ENCODE assay signal across 8 cellular contexts in genomic region chr1:19918057-19918456, GRCh38. TPM values are rescaled to one million over a fixed set of nuclear protein-coding genes. Genes with fewer than 3 reads are reported as not detected.
A peak's percentile ranks its signal among the peaks of the same experiment; 100 is the strongest.
DNase-seq lines count a peak whose midpoint lies in the region; ATAC-seq and TF ChIP-seq lines count a peak whose summit lies in the region.

No MANE protein-coding gene starts in this region.

- DNase-seq in DND-41 (peak; percentile 76), SJCRH30 (peak; percentile 81 to 92), ovary (peak; percentile 84 to 95 (median 91)), tibial artery (peak; percentile 80 to 85)
- DNase-seq in activated effector memory CD4-positive, alpha-beta T cell treated with anti-CD3 and anti-CD28 coated beads, Interleukin-2, amount 50 U/mL, for 16 hours = peak; percentile 91

- no peak overlapping the region for H3K4me2 ChIP-seq in DND-41 (ENCODE audit: insufficient read depth, low read length)
- H3K4me2 ChIP-seq in Loucy (ENCODE audit: low read depth, low read length, poor library complexity, severe bottlenecking) = no peak overlapping the region

- no peaks in the 10 kb centered on the region for H3F3A ChIP-seq in Loucy (ENCODE audit: low read depth)

- H3K79me2 ChIP-seq in DND-41 (ENCODE audit: insufficient read depth, low read length) (no peaks in the 10 kb centered on the region), Loucy (ENCODE audit: insufficient read depth, low read length) (no peaks in the 10 kb centered on the region)

- TF ChIP-seq POLR2A in gastroesophageal sphincter (IDR thresholded peaks at IDR 0.05) (no peak), ovary (IDR thresholded peaks at IDR 0.05) (no peak)

- intact Hi-C loops in ovary (cut with DNase I) = loop anchor here (1.0 to 10.0 kb wide), 5 partner anchors 234 to 577 kb away; no protein-coding TSS in a partner anchor
- intact Hi-C loops in tibial artery (cut with DNase I; ENCODE audit: low total_unique reads) = loop anchor here (5.0 kb wide), 1 partner anchor 574 kb away; no protein-coding TSS in a partner anchor

- TF ChIP-seq CTCF in DND-41 (IDR thresholded peaks at IDR 0.05; ENCODE audit: borderline replicate concordance, extremely low read depth, low read length, poor library complexity, severe bottlenecking) (peak; percentile 92), Loucy (conservative IDR thresholded peaks at IDR 0.05; ENCODE audit: low read length) (peak; percentile 95), gastroesophageal sphincter (IDR thresholded peaks at IDR 0.05) (peak in 3 of 4 experiments; percentile 83 to 91 (median 89)), ovary (IDR thresholded peaks at IDR 0.05) (peak; percentile 86 to 96 (median 95)), tibial artery (IDR thresholded peaks at IDR 0.05) (peak; percentile 79 to 91)

- H3K9ac ChIP-seq in DND-41 (ENCODE audit: low read depth, low read length) (no peak overlapping the region), Loucy (ENCODE audit: low read depth, low read length, poor library complexity, severe bottlenecking) (no peak overlapping the region)

- H3K36me3 ChIP-seq in DND-41 (ENCODE audit: insufficient read depth, low read length) (peaks cover 23% of the 10 kb centered on the region), Loucy (ENCODE audit: insufficient read depth, low read length) (peaks cover 22% of the 10 kb centered on the region; the same call in 1 of the 2 replicates), SJCRH30 (peaks cover 15% of the 10 kb centered on the region), gastroesophageal sphincter (peaks cover 0 to 21% of the 10 kb centered on the region in 2 donors), ovary (no peaks in the 10 kb centered on the region), tibial artery (peaks cover 14 to 24% (median 17%) of the 10 kb centered on the region in 3 donors)

- no peaks in the 10 kb centered on the region for H4K20me1 ChIP-seq in DND-41 (ENCODE audit: insufficient read depth, low read length)
- H4K20me1 ChIP-seq in Loucy (ENCODE audit: insufficient read depth, low read length, poor library complexity, severe bottlenecking) = no peaks in the 10 kb centered on the region

- H3K4me3 ChIP-seq in DND-41 (ENCODE audit: low read depth in 1 of 2, low read length in 2 of 2) (no peak overlapping the region), Loucy (ENCODE audit: low read length, poor library complexity, severe bottlenecking) (no peak overlapping the region), SJCRH30 (no peak overlapping the region), gastroesophageal sphincter (no peak overlapping the region), ovary (no peak overlapping the region), tibial artery (no peak overlapping the region)

- H3K9me3 ChIP-seq in DND-41 (ENCODE audit: insufficient read depth, low read length, severe bottlenecking) = no peaks in the 10 kb centered on the region
- no peaks in the 10 kb centered on the region for H3K9me3 ChIP-seq in Loucy (ENCODE audit: insufficient read depth, low read depth, low read length)
- H3K9me3 ChIP-seq in SJCRH30 (replicated peaks) = no peaks in the 10 kb centered on the region
- no peaks in the 10 kb centered on the region for H3K9me3 ChIP-seq in gastroesophageal sphincter
- no peaks in the 10 kb centered on the region for H3K9me3 ChIP-seq in ovary
- H3K9me3 ChIP-seq in tibial artery = no peaks in the 10 kb centered on the region

- ATAC-seq in DND-41 (ENCODE audit: insufficient read depth, low read depth) = peak; percentile 84
- ATAC-seq in gastroesophageal sphincter = peak; percentile 74
- no peak for ATAC-seq in HG02973 (IDR thresholded peaks at IDR 0.05; ENCODE audit: unreplicated experiment)

- TF ChIP-seq EP300 in gastroesophageal sphincter (IDR thresholded peaks at IDR 0.05) (no peak), ovary (IDR thresholded peaks at IDR 0.05) (no peak)

- H3K27me3 ChIP-seq in DND-41 (ENCODE audit: insufficient read depth, low read length, poor library complexity) = no peaks in the 10 kb centered on the region
- H3K27me3 ChIP-seq in Loucy (ENCODE audit: insufficient read depth, low read length, poor library complexity, severe bottlenecking) = no peaks in the 10 kb centered on the region
- H3K27me3 ChIP-seq in SJCRH30 = peaks cover 4% of the 10 kb centered on the region; the same call in 1 of the 2 replicates
- H3K27me3 ChIP-seq in gastroesophageal sphincter = peaks cover 2% of the 10 kb centered on the region
- no peaks in the 10 kb centered on the region for H3K27me3 ChIP-seq in ovary
- peaks cover 0 to 12% of the 10 kb centered on the region in 2 donors for H3K27me3 ChIP-seq in tibial artery

- H3K9me2 ChIP-seq in Loucy (replicated peaks; ENCODE audit: low read depth, low read length) = no peaks in the 10 kb centered on the region

- H3K4me1 ChIP-seq in DND-41 (ENCODE audit: insufficient read depth, low read length) (no peaks in the 10 kb centered on the region), Loucy (ENCODE audit: insufficient read depth, low read length, poor library complexity, severe bottlenecking) (no peaks in the 10 kb centered on the region), SJCRH30 (no peaks in the 10 kb centered on the region), gastroesophageal sphincter (peaks cover 0 to 10% (median 0%) of the 10 kb centered on the region in 3 donors), ovary (ENCODE audit: insufficient read depth) (no peaks in the 10 kb centered on the region), tibial artery (no peaks in the 10 kb centered on the region)

- WGBS in gastroesophageal sphincter (ENCODE audit: low coverage in 1 of 2), 2 donors = 3 to 17% methylated on average over 5 to 6 of the region's 6 CpGs
- WGBS in ovary, 3 donors = 6% methylated on average over 6 of the region's 6 CpGs

- H3K27ac ChIP-seq in DND-41 (ENCODE audit: low read length) (no peak overlapping the region), SJCRH30 (no peak overlapping the region), gastroesophageal sphincter (no peak overlapping the region), ovary (no peak overlapping the region), tibial artery (no peak overlapping the region)

- no peak overlapping the region for H2AFZ ChIP-seq in DND-41 (ENCODE audit: low read depth, low read length)
- no peak overlapping the region for H2AFZ ChIP-seq in Loucy (ENCODE audit: low read length)

RNA-seq across cellular contexts. Expression of gene PLA2G2E, which starts 5.4 kb away (rescaled TPM):
- total RNA-seq in SJCRH30 (2014; rRNA removed; shearing (Covaris generic)) = not detected in 2 replicates
- total RNA-seq in gastroesophageal sphincter (not detected), ovary (not detected)
- not detected for polyA plus RNA-seq in ovary

RNA-seq across cellular contexts. Expression of gene OTUD3, which starts 35.9 kb away (rescaled TPM):
- 43.2 and 51.1 TPM in 2 replicates for total RNA-seq in SJCRH30 (2014; rRNA removed; shearing (Covaris generic))
- total RNA-seq in gastroesophageal sphincter = 1 to 10 TPM; 6.2 to 9.0 (median 7.9) TPM
- 10 to 100 TPM in 4 of 7 donors, 1 to 10 TPM in 3; 3.8 to 19.7 (median 10.1) TPM for total RNA-seq in ovary
- polyA plus RNA-seq in ovary = 1 to 10 TPM; 3.0 to 6.9 TPM
